Comparison of ENCODE assay signal across 9 cellular contexts in the genomic region with DNA sequence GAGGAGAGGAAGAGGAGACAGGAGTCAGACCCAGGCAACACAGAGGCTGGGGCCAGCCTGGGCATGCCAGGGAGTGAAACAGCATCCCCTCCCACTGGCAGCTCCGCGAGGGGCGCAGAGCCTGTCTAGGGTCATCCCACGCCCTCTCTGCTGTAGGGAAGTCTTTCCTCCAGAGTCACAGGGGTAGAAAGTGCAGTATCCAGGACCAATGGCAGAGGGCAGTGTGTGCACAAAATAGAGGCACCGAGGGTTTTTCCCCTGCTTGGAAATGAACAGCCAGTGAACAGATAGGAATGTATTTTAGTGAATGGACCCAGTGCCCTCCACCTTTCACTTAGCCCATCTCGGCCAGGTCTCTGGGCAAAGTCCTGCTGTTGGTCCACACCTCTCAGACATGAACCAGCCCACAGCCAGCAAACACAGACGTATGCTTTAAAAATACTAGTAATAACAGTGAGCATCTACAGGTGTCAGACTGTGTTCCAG. TPM values are rescaled to one million over a fixed set of nuclear protein-coding genes. Genes with fewer than 3 reads are reported as not detected.
DNase-seq lines count a peak whose midpoint lies in the region; ATAC-seq and TF ChIP-seq lines count a peak whose summit lies in the region.
"Had no signal": no experiment of that assay in that cellular context is flagged by ENCODE, and none has a peak within 500 bp of the region (broad histone marks: within the 10 kb centered on the region; RNA-seq: fewer than 3 reads in every experiment).

No MANE protein-coding gene starts in this region.

- intact Hi-C loops in natural killer cell (cut with micrococcal nuclease): loop anchor here (1.0 to 5.0 kb wide), 4 partner anchors 211 to 398 kb away; no protein-coding TSS in a partner anchor

- H3K9me3 Mint-ChIP-seq in activated T-cell treated with anti-CD3 and anti-CD28 coated beads, Interleukin-2, amount 50 U/mL, for 4 hours: no peaks in the 10 kb centered on the region
- H3K9me3 Mint-ChIP-seq in natural killer cell: no peaks in the 10 kb centered on the region

- peaks cover 53% of the 10 kb centered on the region for H3K4me1 Mint-ChIP-seq in activated T-cell treated with anti-CD3 and anti-CD28 coated beads, Interleukin-2, amount 50 U/mL, for 4 hours (ENCODE audit: low read depth)
- H3K4me1 Mint-ChIP-seq in natural killer cell: peaks cover 38 to 40% of the 10 kb centered on the region in 2 donors
- H3K4me1 Mint-ChIP-seq: IgD-negative memory B cell had no signal

- H3K4me3 Mint-ChIP-seq in activated T-cell treated with anti-CD3 and anti-CD28 coated beads, Interleukin-2, amount 50 U/mL, for 4 hours: no peak overlapping the region
- no peak overlapping the region for H3K4me3 Mint-ChIP-seq in natural killer cell
- H3K4me3 Mint-ChIP-seq: IgD-negative memory B cell had no signal

- peak overlapping the region; percentile 5 to 63 for H3K27ac Mint-ChIP-seq in natural killer cell
- H3K27ac Mint-ChIP-seq: IgD-negative memory B cell had no signal

- TF ChIP-seq CTCF in OCI-LY1 (IDR thresholded peaks at IDR 0.05; ENCODE audit: low read length) (peak; percentile 58), fibroblast of lung (conservative IDR thresholded peaks at IDR 0.05 in 1 of 2, IDR thresholded peaks at IDR 0.05 in 1 of 2; ENCODE audit: low read depth in 1 of 2, low read length in 2 of 2) (peak; percentile 77 to 82), natural killer cell (IDR thresholded peaks at IDR 0.05) (peak; percentile 79)

- no peaks in the 10 kb centered on the region for H3K36me3 ChIP-seq in OCI-LY1 (ENCODE audit: insufficient read depth, low read length)
- no peaks in the 10 kb centered on the region for H3K36me3 ChIP-seq in fibroblast of lung (ENCODE audit: control insufficient read depth, insufficient read depth, low read length)

- no peaks in the 10 kb centered on the region for H3F3A ChIP-seq in OCI-LY1 (ENCODE audit: insufficient read depth, low read length)

- H3K4me3 ChIP-seq in OCI-LY1 (ENCODE audit: low read depth, low read length, poor library complexity, severe bottlenecking) (no peak overlapping the region), fibroblast of lung (replicated peaks in 1 of 4; ENCODE audit: control extremely low read depth in 1 of 4, insufficient read depth in 1 of 4, low read depth in 3 of 4, low read length in 4 of 4) (no peak overlapping the region)

- no peak overlapping the region for H3K27ac ChIP-seq in OCI-LY1 (ENCODE audit: low read depth, low read length, poor library complexity, severe bottlenecking)
- no peak overlapping the region for H3K27ac ChIP-seq in fibroblast of lung (ENCODE audit: insufficient read depth, low read length)

- no peaks in the 10 kb centered on the region for H3K4me1 ChIP-seq in OCI-LY1 (ENCODE audit: insufficient read depth, low read length, severe bottlenecking)
- no peaks in the 10 kb centered on the region for H3K4me1 ChIP-seq in fibroblast of lung (ENCODE audit: control insufficient read depth, extremely low read depth, insufficient read depth, low read length)

- no peaks in the 10 kb centered on the region for H4K20me1 ChIP-seq in OCI-LY1 (ENCODE audit: insufficient read depth, low read length)
- H4K20me1 ChIP-seq in fibroblast of lung (ENCODE audit: control insufficient read depth, extremely low read depth, insufficient read depth, low read length): no peaks in the 10 kb centered on the region

- H3K9me2 ChIP-seq in OCI-LY1 (ENCODE audit: low read depth, low read length): no peaks in the 10 kb centered on the region

- no peaks in the 10 kb centered on the region for H3K36me3 Mint-ChIP-seq in activated T-cell treated with anti-CD3 and anti-CD28 coated beads, Interleukin-2, amount 50 U/mL, for 4 hours (ENCODE audit: insufficient read depth)
- H3K36me3 Mint-ChIP-seq in natural killer cell: no peaks in the 10 kb centered on the region
- H3K36me3 Mint-ChIP-seq: IgD-negative memory B cell had no signal

- peak; percentile 73 to 74 for ATAC-seq in activated T-cell treated with anti-CD3 and anti-CD28 coated beads, Interleukin-2, amount 50 U/mL, for 4 hours
- ATAC-seq in natural killer cell: peak; percentile 60 to 67 (median 66)
- peak; percentile 48 for ATAC-seq in stimulated activated naive CD8-positive, alpha-beta T cell treated with anti-CD3 and anti-CD28 coated beads, Interleukin-15, Interleukin-2, amounts not matched to agents 100 U/mL and 50 U/mL, for 24 hours
- ATAC-seq in HG03097 (IDR thresholded peaks at IDR 0.05; ENCODE audit: low FRiP score, unreplicated experiment): no peak

- no peaks in the 10 kb centered on the region for H3K9me3 ChIP-seq in OCI-LY1 (ENCODE audit: low read length)
- H3K9me3 ChIP-seq in fibroblast of lung (ENCODE audit: control insufficient read depth, insufficient read depth, low read depth, low read length): no peaks in the 10 kb centered on the region

- DNase-seq in COR-L47 (lab: John Stamatoyannopoulos, UW): peak; percentile 66
- DNase-seq in HT1080 (ENCODE audit: low read depth): peak; percentile 56
- peak; percentile 61 for DNase-seq in activated T-cell treated with anti-CD3 and anti-CD28 coated beads, Interleukin-2, amount 50 U/mL, for 4 hours
- DNase-seq in fibroblast of lung (ENCODE audit: low read depth in 2 of 2): peak; percentile 27 to 45
- DNase-seq in natural killer cell: peak; percentile 64
- DNase-seq in stimulated activated naive CD8-positive, alpha-beta T cell treated with anti-CD3 and anti-CD28 coated beads, Interleukin-15, Interleukin-2, amounts not matched to agents 100 U/mL and 50 U/mL, for 24 hours: peak; percentile 64

- H2AFZ ChIP-seq in OCI-LY1 (ENCODE audit: low read length) (no peak overlapping the region), fibroblast of lung (ENCODE audit: low read length) (no peak overlapping the region)

- H3K79me2 ChIP-seq in OCI-LY1 (ENCODE audit: insufficient read depth, low read length) (no peaks in the 10 kb centered on the region), fibroblast of lung (ENCODE audit: control insufficient read depth, insufficient read depth, low read length) (no peaks in the 10 kb centered on the region)

- no peak overlapping the region for H3K4me2 ChIP-seq in OCI-LY1 (ENCODE audit: low read length)
- no peak overlapping the region for H3K4me2 ChIP-seq in fibroblast of lung (ENCODE audit: extremely low read depth, insufficient read depth, low read length)

- no peaks in the 10 kb centered on the region for H3K27me3 Mint-ChIP-seq in activated T-cell treated with anti-CD3 and anti-CD28 coated beads, Interleukin-2, amount 50 U/mL, for 4 hours (ENCODE audit: low read depth)
- H3K27me3 Mint-ChIP-seq in natural killer cell (ENCODE audit: low read depth in 2 of 2): peaks cover 17 to 18% of the 10 kb centered on the region in 2 donors

- H3K9ac ChIP-seq in OCI-LY1 (ENCODE audit: low read length): no peak overlapping the region
- no peak overlapping the region for H3K9ac ChIP-seq in fibroblast of lung (ENCODE audit: insufficient read depth, low read length)

- H3K27me3 ChIP-seq in OCI-LY1 (ENCODE audit: insufficient read depth, low read length) (no peaks in the 10 kb centered on the region), fibroblast of lung (ENCODE audit: control insufficient read depth, insufficient read depth, low read length) (no peaks in the 10 kb centered on the region)

RNA-seq across cellular contexts. Expression of a gene that starts 9.4 kb away (rescaled TPM):
- not detected in 2 replicates for total RNA-seq in HT1080 (2014; rRNA removed; shearing (Covaris generic))
- not detected in 2 replicates for polyA plus RNA-seq in HT1080 (2015; cell fraction: cytosol; rRNA removed)
- not detected in 2 replicates for polyA plus RNA-seq in HT1080 (2015; cell fraction: nucleus; rRNA removed)
- total RNA-seq in activated T-cell treated with anti-CD3 and anti-CD28 coated beads, Interleukin-2, amount 50 U/mL, for 4 hours: not detected
- not detected in 2 replicates for total RNA-seq in fibroblast of lung
- polyA plus RNA-seq in fibroblast of lung: not detected in 2 replicates
- polyA plus RNA-seq in fibroblast of lung (2012): not detected in 2 replicates
- not detected in 2 replicates for polyA minus RNA-seq in fibroblast of lung (ENCODE audit: low replicate concordance)
- 1 to 10 TPM in 1 of 3 donors, under 1 TPM in 2; 0.38 to 1.2 (median 0.38) TPM for total RNA-seq in natural killer cell
- polyA plus RNA-seq: IgD-negative memory B cell had no signal

RNA-seq across cellular contexts. Expression of a gene that starts 18.2 kb away (rescaled TPM):
- total RNA-seq in HT1080 (2014; rRNA removed; shearing (Covaris generic)): not detected in 2 replicates
- polyA plus RNA-seq in HT1080 (2015; cell fraction: cytosol; rRNA removed): not detected in 2 replicates
- polyA plus RNA-seq in HT1080 (2015; cell fraction: nucleus; rRNA removed): not detected in 2 replicates
- under 1 TPM; 0.11 to 0.38 (median 0.20) TPM for total RNA-seq in activated T-cell treated with anti-CD3 and anti-CD28 coated beads, Interleukin-2, amount 50 U/mL, for 4 hours
- total RNA-seq in fibroblast of lung: not detected in 2 replicates
- polyA plus RNA-seq in fibroblast of lung: not detected in 2 replicates
- not detected in 2 replicates for polyA plus RNA-seq in fibroblast of lung (2012)
- not detected in 2 replicates for polyA minus RNA-seq in fibroblast of lung (ENCODE audit: low replicate concordance)
- total RNA-seq in natural killer cell: 100 to 1,000 TPM in 1 of 3 donors, 10 to 100 TPM in 2; 21.9 to 136 (median 38.0) TPM
- polyA plus RNA-seq: IgD-negative memory B cell had no signal

RNA-seq across cellular contexts. Expression of a gene that starts 30.1 kb away (rescaled TPM):
- total RNA-seq in HT1080 (2014; rRNA removed; shearing (Covaris generic)): not detected in 2 replicates
- polyA plus RNA-seq in HT1080 (2015; cell fraction: cytosol; rRNA removed): not detected in 2 replicates
- polyA plus RNA-seq in HT1080 (2015; cell fraction: nucleus; rRNA removed): not detected in 2 replicates
- total RNA-seq in activated T-cell treated with anti-CD3 and anti-CD28 coated beads, Interleukin-2, amount 50 U/mL, for 4 hours: not detected
- total RNA-seq in fibroblast of lung (not detected in 2 replicates), natural killer cell (not detected)
- polyA plus RNA-seq in fibroblast of lung: not detected in 2 replicates
- polyA plus RNA-seq in fibroblast of lung (2012): not detected in 2 replicates
- polyA minus RNA-seq in fibroblast of lung (ENCODE audit: low replicate concordance): not detected in 2 replicates
- polyA plus RNA-seq: IgD-negative memory B cell had no signal

RNA-seq across cellular contexts. Expression of a gene that starts 35.3 kb away (rescaled TPM):
- total RNA-seq in HT1080 (2014; rRNA removed; shearing (Covaris generic)): not detected in 2 replicates
- polyA plus RNA-seq in HT1080 (2015; cell fraction: cytosol; rRNA removed): not detected in 2 replicates
- not detected in 2 replicates for polyA plus RNA-seq in HT1080 (2015; cell fraction: nucleus; rRNA removed)
- under 1 TPM; 0.16 to 0.23 (median 0.22) TPM for total RNA-seq in activated T-cell treated with anti-CD3 and anti-CD28 coated beads, Interleukin-2, amount 50 U/mL, for 4 hours
- total RNA-seq in fibroblast of lung (not detected in 2 replicates), natural killer cell (10 to 100 TPM; 12.4 to 92.9 (median 23.3) TPM)
- polyA plus RNA-seq in fibroblast of lung: not detected in 2 replicates
- polyA plus RNA-seq in fibroblast of lung (2012): not detected in 2 replicates
- not detected in 2 replicates for polyA minus RNA-seq in fibroblast of lung (ENCODE audit: low replicate concordance)
- polyA plus RNA-seq: IgD-negative memory B cell had no signal

Comparison
In these comparisons a context has a peak if more than half of its experiments do, and no peak if none do; other contexts are left out.
1. RNA of a gene that starts 18.2 kb away (total RNA-seq): 21.9 to 136 TPM in natural killer cell; 0.11 to 0.38 TPM in activated T-cell treated with anti-CD3 and anti-CD28 coated beads, Interleukin-2, amount 50 U/mL, for 4 hours, not detected in HT1080 and not detected in fibroblast of lung; every median in the first group is over 10 times any median in the second.
2. Peak in every context shown above with its lines, with median percentiles within 50 percentile points of each other: DNase-seq and CTCF ChIP-seq.